27 cellular contexts compared by ENCODE assay signal in the genomic region with DNA sequence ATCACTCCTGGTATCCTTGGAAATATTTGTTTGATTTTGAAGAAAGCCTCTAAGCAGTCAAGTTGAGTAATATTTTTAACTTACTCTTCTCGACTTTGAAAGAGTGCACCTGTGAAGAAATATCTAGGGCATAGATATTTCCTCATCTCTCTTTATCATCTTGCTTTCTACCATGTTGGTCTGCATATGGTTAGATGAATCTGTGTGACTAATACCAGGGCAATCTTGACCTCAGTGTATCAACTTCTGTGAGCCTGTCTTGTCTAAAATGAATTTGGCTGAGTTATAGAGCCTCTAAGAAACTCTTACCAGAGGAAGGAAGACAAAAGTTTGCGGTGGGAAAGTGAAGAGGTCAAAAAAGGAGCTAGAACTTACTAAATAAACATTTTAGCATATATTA.
A peak's percentile ranks its signal among the peaks of the same experiment; 100 is the strongest.
DNase-seq lines count a peak whose midpoint lies in the region; ATAC-seq, FAIRE-seq and TF ChIP-seq lines count a peak whose summit lies in the region.
"Had no signal": no experiment of that assay in that cellular context is flagged by ENCODE, and none has a peak within 500 bp of the region (broad histone marks: within the 10 kb centered on the region; RNA-seq: fewer than 3 reads in every experiment).

No MANE protein-coding gene starts in this region.

- H3K9me3 ChIP-seq in testis (no peaks in the 10 kb centered on the region), kidney (ENCODE audit: control insufficient read depth in 1 of 2, low read length in 2 of 2) (no peaks in the 10 kb centered on the region)
- H3K9me3 ChIP-seq: SJCRH30 had no signal

- peak; percentile 5 for DNase-seq in A172 (ENCODE audit: low spot score)
- DNase-seq in GM19239 (ENCODE audit: insufficient read length, low spot score), result no peak
- DNase-seq in RPMI7951 (ENCODE audit: low read depth), result peak; percentile 27
- DNase-seq in fibroblast of mammary gland (ENCODE audit: low read depth), result peak; percentile 15
- no peak for DNase-seq in NCI-H1092 (lab: John Stamatoyannopoulos, UW)
- no peak for DNase-seq in testis
- DNase-seq in kidney, result no peak
- DNase-seq: C1 segment of cervical spinal cord; CD4-positive, alpha-beta memory T cell; COR-L47; GDM1; NCI-H1048; NCI-H1436; NCI-H187 treated with DMSO at 0.1 percent for 48 hours; NCI-H446; NCI-H524 treated with DMSO at 0.1 percent for 48 hours; NCI-H774; NK-92 treated with Interleukin-12 subunit alpha and Interleukin-12 subunit beta, amount 100 ng/mL, for 24 hours; PC-3; SJCRH30 had no signal

- no peak for TF ChIP-seq CTCF in fibroblast of mammary gland (conservative IDR thresholded peaks at IDR 0.05; ENCODE audit: control insufficient read depth, insufficient read depth, low read depth, low read length)
- TF ChIP-seq CTCF in testis (IDR thresholded peaks at IDR 0.05), result no peak
- no peak for TF ChIP-seq CTCF in kidney (IDR thresholded peaks at IDR 0.05; ENCODE audit: borderline replicate concordance, extremely low read depth, insufficient read depth)

- WGBS in testis, 2 donors, result 83 to 87% methylated on average over 2 of the region's 2 CpGs

- H3K27me3 ChIP-seq in testis, result no peaks in the 10 kb centered on the region
- H3K27me3 ChIP-seq: SJCRH30 had no signal

- no peak overlapping the region for H3K27ac ChIP-seq in testis
- H3K27ac ChIP-seq in kidney (ENCODE audit: low read depth in 2 of 2, low read length in 2 of 2), result no peak overlapping the region
- H3K27ac ChIP-seq: KMS-11, SJCRH30 had no signal

- no peak for TF ChIP-seq POLR2A in testis (IDR thresholded peaks at IDR 0.05)

- intact Hi-C loops in testis (cut with DNase I; ENCODE audit: low total_unique reads) (no loop called here), kidney (cut with DNase I) (no loop called here)

- FAIRE-seq in GM19239 (lab: Jason Lieb, UNC), result peak; percentile 4
- FAIRE-seq in kidney (lab: Jason Lieb, UNC), result no peak
- FAIRE-seq: A204.1, GM12878, H1 had no signal

- H3K4me3 ChIP-seq in fibroblast of mammary gland (ENCODE audit: control insufficient read depth, low read depth, low read length) (no peak overlapping the region), testis (no peak overlapping the region), kidney (ENCODE audit: low read length in 2 of 2) (no peak overlapping the region)
- H3K4me3 ChIP-seq: GM12878, SJCRH30 had no signal

- no peak overlapping the region for H3K9ac ChIP-seq in kidney (ENCODE audit: low read length in 2 of 2)
- H3K9ac ChIP-seq: KMS-11 had no signal

- H3K4me1 ChIP-seq in testis (no peaks in the 10 kb centered on the region), kidney (ENCODE audit: control insufficient read depth in 1 of 2, insufficient read depth in 1 of 2, low read depth in 1 of 2, low read length in 2 of 2) (no peaks in the 10 kb centered on the region)

- no peak for ATAC-seq in GM21528 (IDR thresholded peaks at IDR 0.05; ENCODE audit: low FRiP score, unreplicated experiment)
- ATAC-seq: GM12878, HCT116, PC-3, Right ventricle myocardium inferior had no signal

- H3K36me3 ChIP-seq in testis (ENCODE audit: low read depth, missing control alignments), result no peaks in the 10 kb centered on the region
- H3K36me3 ChIP-seq in kidney (ENCODE audit: control insufficient read depth in 1 of 2, insufficient read depth in 2 of 2, low read length in 2 of 2), result no peaks in the 10 kb centered on the region
- H3K36me3 ChIP-seq: SJCRH30 had no signal

Comparison
In these comparisons a context has a peak if more than half of its experiments do, and no peak if none do; other contexts are left out.
1. DNase-seq: peak in A172 (single experiment), RPMI7951 (single experiment) and fibroblast of mammary gland (single experiment); none in GM19239 (single experiment), NCI-H1092 (single experiment), testis (single experiment) and kidney (single experiment).